Comparison of ENCODE assay signal across 31 cellular contexts in the genomic region with DNA sequence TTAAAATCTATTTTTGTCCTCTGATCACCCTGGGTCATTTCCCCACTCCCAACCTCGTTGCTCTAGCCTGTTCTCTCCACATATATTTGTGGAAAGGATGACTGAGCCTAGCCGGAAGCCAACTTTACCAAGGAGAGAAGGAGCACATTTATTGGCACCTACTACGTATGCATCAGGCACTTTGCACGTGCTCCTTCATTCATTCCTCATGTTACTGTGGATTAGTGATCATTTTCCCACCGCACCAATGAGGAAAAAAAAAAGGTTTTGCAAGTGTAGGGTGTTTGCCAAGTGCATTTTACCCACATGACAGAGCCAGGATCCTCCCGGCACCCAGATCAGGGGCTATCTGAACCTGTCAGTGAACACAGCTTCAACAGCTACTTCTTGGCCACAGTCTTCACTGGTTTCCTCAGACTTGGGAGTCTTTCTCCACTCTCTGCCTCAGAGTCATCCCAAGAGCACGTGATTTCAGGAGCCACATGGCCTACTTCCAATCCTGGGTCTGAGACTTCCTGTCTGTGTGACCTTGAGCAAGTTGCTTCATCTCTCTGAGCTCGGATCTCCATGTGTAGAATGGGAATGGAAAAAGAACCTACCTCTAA. TPM values are rescaled to one million over a fixed set of nuclear protein-coding genes. Genes with fewer than 3 reads are reported as not detected.
"Had no signal": no experiment of that assay in that cellular context is flagged by ENCODE, and none has a peak within 500 bp of the region (broad histone marks: within the 10 kb centered on the region; RNA-seq: fewer than 3 reads in every experiment).

No MANE protein-coding gene starts in this region.

- H3K4me1 ChIP-seq: colonic mucosa, prostate gland had no signal

- H3K9me3 ChIP-seq: colonic mucosa, mucosa of descending colon, prostate gland, right atrium auricular region, sigmoid colon, spleen, testis, tibial artery had no signal

- H3K9me3 Mint-ChIP-seq: dendritic cell treated with granulocyte-macrophage colony-stimulating factor and Interleukin-4, amounts not matched to agents 40 ng/mL and 50 ng/mL, for 4 days; endodermal cell; mesothelial cell of epicardium; natural killer cell treated with Interleukin-12 subunit alpha and Interleukin-12 subunit beta and Interleukin-15 and Interleukin-18, amount 100 ng/mL, for 72 hours; neural progenitor cell; stimulated activated memory B cell treated with anti-CD40 and anti-IgM and Interleukin-4, amounts not matched to agents 10 μg/mL and 1 μg/mL and 100 μg/mL, for 72 hours; type B pancreatic cell had no signal

- H3K4me2 ChIP-seq: neural progenitor cell had no signal

- H3K9ac ChIP-seq: neural progenitor cell had no signal

- H3K27ac ChIP-seq: colonic mucosa, epithelial cell of prostate, neural progenitor cell, prostate gland, right atrium auricular region, sigmoid colon, spleen, testis, tibial artery had no signal

- H3K4me3 ChIP-seq: colonic mucosa, lung, mucosa of descending colon, neural progenitor cell, prostate gland, right atrium auricular region, sigmoid colon, spleen, testis, tibial artery had no signal

- H3K36me3 Mint-ChIP-seq: mesothelial cell of epicardium; naive B cell; natural killer cell treated with Interleukin-12 subunit alpha and Interleukin-12 subunit beta and Interleukin-15 and Interleukin-18, amount 100 ng/mL, for 72 hours; neural progenitor cell; stimulated activated memory B cell treated with anti-CD40 and anti-IgM and Interleukin-4, amounts not matched to agents 10 μg/mL and 1 μg/mL and 100 μg/mL, for 72 hours; type B pancreatic cell had no signal

- DNase-seq: colonic mucosa; effector CD8-positive, alpha-beta T cell; endodermal cell; mesenchymal stem cell; mucosa of descending colon; naive B cell; sigmoid colon; spleen; stimulated activated CD4-positive, alpha-beta T cell treated with anti-CD3 and anti-CD28 coated beads, Interleukin-4, amount 100 ng/mL, for 4 hours; stimulated activated naive CD8-positive, alpha-beta T cell treated with anti-CD3 and anti-CD28 coated beads, Interleukin-15, Interleukin-2, amounts not matched to agents 100 U/mL and 50 U/mL, for 24 hours; substantia nigra; testis; tibial artery had no signal

- ATAC-seq: esophagus mucosa; left lobe of liver; mucosa of descending colon; natural killer cell treated with Interleukin-12 subunit alpha and Interleukin-12 subunit beta and Interleukin-15 and Interleukin-18, amount 100 ng/mL, for 72 hours; stimulated activated memory B cell treated with anti-CD40 and anti-IgM and Interleukin-4, amounts not matched to agents 10 μg/mL and 1 μg/mL and 100 μg/mL, for 72 hours; stimulated activated naive CD8-positive, alpha-beta T cell treated with anti-CD3 and anti-CD28 coated beads, Interleukin-15, Interleukin-2, amounts not matched to agents 100 U/mL and 50 U/mL, for 24 hours had no signal

- H2AFZ ChIP-seq: neural progenitor cell had no signal

- H3K4me3 Mint-ChIP-seq: dendritic cell treated with granulocyte-macrophage colony-stimulating factor and Interleukin-4, amounts not matched to agents 40 ng/mL and 50 ng/mL, for 4 days; endodermal cell; mesothelial cell of epicardium; naive B cell; natural killer cell treated with Interleukin-12 subunit alpha and Interleukin-12 subunit beta and Interleukin-15 and Interleukin-18, amount 100 ng/mL, for 72 hours; neural progenitor cell; stimulated activated memory B cell treated with anti-CD40 and anti-IgM and Interleukin-4, amounts not matched to agents 10 μg/mL and 1 μg/mL and 100 μg/mL, for 72 hours; type B pancreatic cell had no signal

- H3K27me3 ChIP-seq: testis had no signal

- H3K36me3 ChIP-seq: colonic mucosa, neural progenitor cell, prostate gland, right atrium auricular region, sigmoid colon, spleen, tibial artery had no signal

- H3K27ac Mint-ChIP-seq: dendritic cell treated with granulocyte-macrophage colony-stimulating factor and Interleukin-4, amounts not matched to agents 40 ng/mL and 50 ng/mL, for 4 days; endodermal cell; mesothelial cell of epicardium; naive B cell; natural killer cell treated with Interleukin-12 subunit alpha and Interleukin-12 subunit beta and Interleukin-15 and Interleukin-18, amount 100 ng/mL, for 72 hours; neural progenitor cell; stimulated activated memory B cell treated with anti-CD40 and anti-IgM and Interleukin-4, amounts not matched to agents 10 μg/mL and 1 μg/mL and 100 μg/mL, for 72 hours; type B pancreatic cell had no signal

RNA-seq across cellular contexts. Expression of gene C1QL2, which starts 1.9 kb away (rescaled TPM):
- total RNA-seq: colonic mucosa; endodermal cell; esophagus mucosa; fibroblast of villous mesenchyme; left lobe of liver; liver; mesothelial cell of epicardium; mucosa of descending colon; natural killer cell treated with Interleukin-12 subunit alpha and Interleukin-12 subunit beta and Interleukin-15 and Interleukin-18, amount 100 ng/mL, for 72 hours; osteoblast; right atrium auricular region; sigmoid colon; skeletal muscle tissue; spleen; urinary bladder had no signal
- polyA plus RNA-seq: keratinocyte, liver, sigmoid colon, spleen had no signal
